In the genomic region with DNA sequence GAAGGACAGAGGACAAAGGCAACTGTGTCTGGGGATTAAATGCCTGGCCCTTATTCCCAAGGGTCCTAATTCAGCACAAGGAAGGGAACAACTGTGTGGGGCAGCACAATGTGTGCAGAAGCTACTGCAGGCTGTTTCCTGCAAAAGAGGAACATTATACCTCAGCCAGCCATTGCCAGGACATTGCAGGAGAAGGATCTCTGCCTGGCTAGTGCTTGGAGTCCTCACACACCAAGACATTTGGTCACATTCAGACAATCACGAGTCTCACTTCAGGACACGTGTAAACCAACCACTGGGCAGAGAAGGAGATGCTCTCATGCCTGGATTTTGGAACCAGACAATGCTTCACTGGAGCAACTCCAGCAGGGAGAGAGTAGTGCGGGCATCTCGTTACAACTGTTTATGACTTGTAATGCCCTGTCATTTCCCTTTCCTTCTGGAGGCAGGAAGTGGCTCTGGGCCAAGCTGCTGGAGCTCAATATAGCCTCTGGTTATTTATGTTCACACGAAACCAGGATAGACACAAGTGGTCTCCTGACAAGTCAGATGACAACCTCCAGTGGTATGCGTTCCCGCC, we compare ENCODE assay signal across 9 cellular contexts. TPM values are rescaled to one million over a fixed set of nuclear protein-coding genes. Genes with fewer than 3 reads are reported as not detected.
DNase-seq lines count a peak whose midpoint lies in the region; ATAC-seq and TF ChIP-seq lines count a peak whose summit lies in the region.
"Had no signal": no experiment of that assay in that cellular context is flagged by ENCODE, and none has a peak within 500 bp of the region (broad histone marks: within the 10 kb centered on the region; RNA-seq: fewer than 3 reads in every experiment).

No MANE protein-coding gene starts in this region.

- H3K27me3 ChIP-seq in right atrium auricular region, result no peaks in the 10 kb centered on the region
- H3K27me3 ChIP-seq: ascending aorta had no signal

- no peak overlapping the region for H3K4me3 ChIP-seq in right atrium auricular region
- H3K4me3 ChIP-seq: ascending aorta had no signal

- no peaks in the 10 kb centered on the region for H3K9me3 ChIP-seq in right atrium auricular region
- H3K9me3 ChIP-seq: ascending aorta had no signal

- no peak for TF ChIP-seq CTCF in right atrium auricular region (IDR thresholded peaks at IDR 0.05)

- ATAC-seq in HG03571 (IDR thresholded peaks at IDR 0.05; ENCODE audit: unreplicated experiment) (peak; percentile 46), HG02870 (IDR thresholded peaks at IDR 0.05; ENCODE audit: unreplicated experiment) (no peak), HG03342 (IDR thresholded peaks at IDR 0.05; ENCODE audit: unreplicated experiment) (no peak), GM19351 (IDR thresholded peaks at IDR 0.05; ENCODE audit: unreplicated experiment) (no peak), HG02884 (IDR thresholded peaks at IDR 0.05; ENCODE audit: unreplicated experiment) (no peak)

- DNase-seq in COLO668 (lab: John Stamatoyannopoulos, UW; ENCODE audit: unreplicated experiment), result peak; percentile 38
- DNase-seq in SW480 (ENCODE audit: low spot score), result peak; percentile 46
- no peak for DNase-seq in right atrium auricular region (ENCODE audit: low spot score)

- no peaks in the 10 kb centered on the region for H3K36me3 ChIP-seq in right atrium auricular region
- H3K36me3 ChIP-seq: ascending aorta had no signal

- H3K27ac ChIP-seq in right atrium auricular region, result peak overlapping the region; percentile 33 to 67

- peaks cover 0 to 20% of the 10 kb centered on the region in 2 donors for H3K4me1 ChIP-seq in right atrium auricular region
- H3K4me1 ChIP-seq: ascending aorta had no signal

RNA-seq across cellular contexts. Expression of gene ZC3H12C, which starts 23.9 kb away (rescaled TPM):
- 10 to 100 TPM; 12.7 to 14.7 TPM for total RNA-seq in right atrium auricular region
